Comparison of ENCODE assay signal across 27 cellular contexts in the genomic region with DNA sequence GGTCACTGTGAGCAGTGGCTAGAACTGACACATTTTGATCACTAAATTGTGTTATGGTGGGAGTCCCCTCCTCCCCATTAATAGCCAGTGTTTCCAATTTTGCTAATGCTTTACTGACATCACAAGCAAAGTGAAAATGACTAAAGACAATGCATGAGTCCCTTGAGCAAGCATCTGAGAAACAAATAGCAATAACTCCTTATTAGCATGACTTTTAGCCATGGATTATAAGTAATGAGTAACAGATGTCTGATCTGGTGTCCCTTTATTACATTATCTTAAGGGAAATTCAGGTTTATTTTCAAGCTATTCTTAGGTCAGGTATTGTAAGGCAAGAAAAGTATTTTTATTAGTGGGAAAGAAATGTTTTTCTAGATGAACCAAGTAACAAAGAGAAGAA.
"Had no signal": no experiment of that assay in that cellular context is flagged by ENCODE, and none has a peak within 500 bp of the region (broad histone marks: within the 10 kb centered on the region; RNA-seq: fewer than 3 reads in every experiment).

No MANE protein-coding gene starts in this region.

- H3K36me3 Mint-ChIP-seq: activated naive CD4-positive, alpha-beta T cell treated with anti-CD3 and anti-CD28 coated beads, Interleukin-2, amount 50 U/mL, for 72 hours; memory B cell; naive thymus-derived CD8-positive, alpha-beta T cell; neural progenitor cell had no signal

- H3K4me1 Mint-ChIP-seq: activated B cell treated with CpG ODN at 0.5 μM for 24 hours; activated CD4-positive, alpha-beta T cell treated with anti-CD3 and anti-CD28 coated beads for 36 hours; central memory CD8-positive, alpha-beta T cell; memory B cell; naive thymus-derived CD8-positive, alpha-beta T cell; neural progenitor cell; T-helper 17 cell had no signal

- H3K4me2 ChIP-seq: neural progenitor cell had no signal

- DNase-seq: activated B cell treated with CpG ODN at 0.5 μM for 24 hours; activated CD4-positive, alpha-beta T cell treated with anti-CD3 and anti-CD28 coated beads for 36 hours; activated CD4-positive, alpha-beta T cell treated with anti-CD3 and anti-CD28 coated beads, Interleukin-2, amount 50 U/mL, for 4 hours; activated naive CD4-positive, alpha-beta T cell; activated T-cell treated with anti-CD3 and anti-CD28 coated beads for 4 hours; activated T-cell treated with anti-CD3 and anti-CD28 coated beads, Interleukin-2, amount 50 U/mL, for 72 hours; anterior cingulate cortex; esophagus squamous epithelium; head of caudate nucleus; hippocampal formation; kidney; left colon; naive thymus-derived CD8-positive, alpha-beta T cell; stimulated activated CD4-positive, alpha-beta T cell treated with anti-CD3 and anti-CD28 coated beads, Interleukin-15, amount 100 ng/mL, for 24 hours; stimulated activated CD4-positive, alpha-beta T cell treated with anti-CD3 and anti-CD28 coated beads, Interleukin-2, amount 100 ng/mL, for 24 hours; stimulated activated naive CD4-positive, alpha-beta T cell treated with Interleukin-2 at 50 U/mL for 16 hours; T-helper 17 cell; testis; transverse colon had no signal

- ATAC-seq: activated CD4-positive, alpha-beta T cell treated with anti-CD3 and anti-CD28 coated beads for 36 hours; activated naive CD4-positive, alpha-beta T cell treated with anti-CD3 and anti-CD28 coated beads, Interleukin-2, amount 50 U/mL, for 72 hours; activated T-cell treated with anti-CD3 and anti-CD28 coated beads, Interleukin-2, amount 50 U/mL, for 72 hours; left colon; naive thymus-derived CD8-positive, alpha-beta T cell; T-helper 17 cell had no signal

- H3K9me3 ChIP-seq: esophagus squamous epithelium, right atrium auricular region, testis, transverse colon had no signal

- H3K27me3 ChIP-seq: esophagus squamous epithelium, neural progenitor cell, right atrium auricular region, testis, transverse colon had no signal

- H3K9ac ChIP-seq: neural progenitor cell had no signal

- H3K4me3 ChIP-seq: esophagus squamous epithelium, neural progenitor cell, right atrium auricular region, testis, transverse colon had no signal

- H3K36me3 ChIP-seq: esophagus squamous epithelium, neural progenitor cell, right atrium auricular region, transverse colon had no signal

- H3K4me3 Mint-ChIP-seq: activated B cell treated with CpG ODN at 0.5 μM for 24 hours; activated CD4-positive, alpha-beta T cell treated with anti-CD3 and anti-CD28 coated beads for 36 hours; activated T-cell treated with anti-CD3 and anti-CD28 coated beads, Interleukin-2, amount 50 U/mL, for 72 hours; central memory CD8-positive, alpha-beta T cell; dendritic cell treated with granulocyte-macrophage colony-stimulating factor and Interleukin-4, amounts not matched to agents 40 ng/mL and 50 ng/mL, for 4 days; memory B cell; naive thymus-derived CD8-positive, alpha-beta T cell; neural progenitor cell; T-helper 17 cell had no signal

- H3K9me3 Mint-ChIP-seq: activated naive CD4-positive, alpha-beta T cell treated with anti-CD3 and anti-CD28 coated beads, Interleukin-2, amount 50 U/mL, for 72 hours; central memory CD8-positive, alpha-beta T cell; dendritic cell treated with granulocyte-macrophage colony-stimulating factor and Interleukin-4, amounts not matched to agents 40 ng/mL and 50 ng/mL, for 4 days; memory B cell; neural progenitor cell had no signal

- H3K27ac Mint-ChIP-seq: activated B cell treated with CpG ODN at 0.5 μM for 24 hours; activated CD4-positive, alpha-beta T cell treated with anti-CD3 and anti-CD28 coated beads for 36 hours; activated naive CD4-positive, alpha-beta T cell treated with anti-CD3 and anti-CD28 coated beads, Interleukin-2, amount 50 U/mL, for 72 hours; activated T-cell treated with anti-CD3 and anti-CD28 coated beads, Interleukin-2, amount 50 U/mL, for 72 hours; dendritic cell treated with granulocyte-macrophage colony-stimulating factor and Interleukin-4, amounts not matched to agents 40 ng/mL and 50 ng/mL, for 4 days; memory B cell; naive thymus-derived CD8-positive, alpha-beta T cell; neural progenitor cell; T-helper 17 cell had no signal

- H2AFZ ChIP-seq: neural progenitor cell had no signal

- H3K27me3 Mint-ChIP-seq: activated B cell treated with CpG ODN at 0.5 μM for 24 hours; activated CD4-positive, alpha-beta T cell treated with anti-CD3 and anti-CD28 coated beads for 36 hours; central memory CD8-positive, alpha-beta T cell; dendritic cell treated with granulocyte-macrophage colony-stimulating factor and Interleukin-4, amounts not matched to agents 40 ng/mL and 50 ng/mL, for 4 days; memory B cell; naive thymus-derived CD8-positive, alpha-beta T cell; T-helper 17 cell had no signal

- FAIRE-seq: bronchial epithelial cell, kidney had no signal

- H3K4me1 ChIP-seq: esophagus squamous epithelium, right atrium auricular region, testis, transverse colon had no signal

- H3K27ac ChIP-seq: epithelial cell of prostate, esophagus squamous epithelium, neural progenitor cell, right atrium auricular region, testis, transverse colon had no signal
